Comparison of ENCODE assay signal across 15 cellular contexts in the genomic region with DNA sequence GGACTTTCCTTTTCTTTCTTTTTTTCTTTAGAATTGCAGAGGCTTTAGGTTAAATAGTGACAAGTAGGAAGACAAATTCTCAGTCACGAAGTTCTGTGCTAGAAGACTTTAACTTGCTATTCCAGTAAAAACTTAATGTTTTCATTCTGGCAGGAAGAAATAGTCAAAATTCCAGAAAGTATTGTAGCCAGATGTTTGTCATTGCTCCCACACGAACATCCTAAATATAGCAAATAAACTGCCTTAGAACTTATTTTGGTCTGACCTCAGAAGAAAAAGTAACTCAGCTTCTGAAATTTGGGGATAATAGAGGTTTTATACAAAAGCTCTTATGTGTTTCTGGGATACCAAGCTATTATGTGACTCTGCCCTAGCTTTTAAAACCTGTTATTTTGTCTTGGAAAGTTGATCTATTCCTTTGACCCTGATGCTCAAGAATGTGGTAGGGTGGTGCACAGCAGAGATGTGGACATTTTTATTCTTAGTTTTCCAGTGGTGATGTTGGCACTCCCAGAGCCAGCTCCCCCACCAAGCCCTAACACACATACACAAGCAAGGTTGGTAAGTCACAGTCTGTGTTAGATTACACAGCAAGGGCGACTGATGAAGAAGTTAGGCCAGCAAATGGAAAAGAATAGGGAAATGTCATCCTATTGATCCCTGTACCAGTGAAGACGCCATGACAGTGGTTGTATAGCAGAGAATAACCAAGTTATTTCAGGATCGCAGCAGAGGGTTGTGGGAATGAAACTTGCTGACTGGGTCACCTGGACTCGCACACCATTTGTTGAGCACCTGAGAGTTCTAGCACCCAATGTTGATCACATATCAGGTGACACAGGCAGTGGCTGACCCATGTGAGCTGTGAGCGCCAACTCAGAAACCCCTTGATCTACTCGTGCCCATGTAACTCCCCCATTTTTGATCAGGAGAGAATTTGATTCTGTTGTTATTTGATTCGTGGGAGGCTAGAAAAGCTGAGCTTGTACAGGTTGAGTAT. TPM values are rescaled to one million over a fixed set of nuclear protein-coding genes. Genes with fewer than 3 reads are reported as not detected.
DNase-seq lines count a peak whose midpoint lies in the region; ATAC-seq, FAIRE-seq and TF ChIP-seq lines count a peak whose summit lies in the region.
"Had no signal": no experiment of that assay in that cellular context is flagged by ENCODE, and none has a peak within 500 bp of the region (broad histone marks: within the 10 kb centered on the region; RNA-seq: fewer than 3 reads in every experiment).

No MANE protein-coding gene starts in this region.

- TF ChIP-seq POLR2A in suprapubic skin (IDR thresholded peaks at IDR 0.05) (no peak), esophagus muscularis mucosa (IDR thresholded peaks at IDR 0.05; ENCODE audit: low read depth) (no peak)

- TF ChIP-seq CTCF in astrocyte (IDR thresholded peaks at IDR 0.05; ENCODE audit: insufficient read depth, low read depth, low read length), result no peak
- no peak for TF ChIP-seq CTCF in suprapubic skin (IDR thresholded peaks at IDR 0.05)
- TF ChIP-seq CTCF in esophagus muscularis mucosa (IDR thresholded peaks at IDR 0.05), result no peak

- H3K4me1 ChIP-seq in astrocyte (ENCODE audit: insufficient read depth, low read length), result peaks cover 8% of the 10 kb centered on the region
- H3K4me1 ChIP-seq in suprapubic skin, result peaks cover 44% of the 10 kb centered on the region
- peaks cover 28 to 48% (median 38%) of the 10 kb centered on the region in 4 donors for H3K4me1 ChIP-seq in esophagus muscularis mucosa

- H2AFZ ChIP-seq in astrocyte (ENCODE audit: low read depth, low read length), result no peak overlapping the region

- H3K4me2 ChIP-seq in astrocyte (ENCODE audit: low read length), result peak overlapping the region; percentile 40

- H3K9ac ChIP-seq in astrocyte (ENCODE audit: low read length), result no peak overlapping the region

- H3K4me1 Mint-ChIP-seq in astrocyte (ENCODE audit: low read depth, unreplicated experiment), result peaks cover 18% of the 10 kb centered on the region
- no peaks in the 10 kb centered on the region for H3K4me1 Mint-ChIP-seq in activated T-helper 17 cell treated with anti-CD3 and anti-CD28 coated beads, Interleukin-2, amount 50 U/mL, for 72 hours

- H3K27ac ChIP-seq in astrocyte (ENCODE audit: low read depth, low read length) (peak overlapping the region; percentile 8), suprapubic skin (peak overlapping the region; percentile 55), esophagus muscularis mucosa (replicated peaks in 1 of 4) (peak overlapping the region in 2 of 4 donors; percentile 12 to 42)

- no peak for FAIRE-seq in astrocyte (lab: Jason Lieb, UNC)
- FAIRE-seq: pancreas had no signal

- WGBS in suprapubic skin, result 75% methylated on average over 9 of the region's 9 CpGs
- 74% methylated on average over 7 of the region's 9 CpGs for WGBS in esophagus muscularis mucosa

- H3K4me3 ChIP-seq in astrocyte (ENCODE audit: insufficient read depth, low read depth, low read length), result no peak overlapping the region
- H3K4me3 ChIP-seq in suprapubic skin, result no peak overlapping the region
- H3K4me3 ChIP-seq in esophagus muscularis mucosa, result no peak overlapping the region
- H3K4me3 ChIP-seq: pancreas had no signal

- intact Hi-C loops in esophagus muscularis mucosa (cut with DNase I), result no loop called here

- no peak for ATAC-seq in GM18498 (IDR thresholded peaks at IDR 0.05; ENCODE audit: unreplicated experiment)
- no peak for ATAC-seq in activated T-helper 17 cell treated with anti-CD3 and anti-CD28 coated beads, Interleukin-2, amount 50 U/mL, for 72 hours (replicated peaks)
- ATAC-seq: Panc1, pancreas had no signal

- H4K20me1 ChIP-seq in astrocyte (ENCODE audit: insufficient read depth, low read length), result peaks cover 65% of the 10 kb centered on the region

- no peaks in the 10 kb centered on the region for H3K27me3 ChIP-seq in astrocyte (ENCODE audit: insufficient read depth, low read length)
- no peaks in the 10 kb centered on the region for H3K27me3 ChIP-seq in suprapubic skin
- no peaks in the 10 kb centered on the region for H3K27me3 ChIP-seq in esophagus muscularis mucosa
- H3K27me3 ChIP-seq: pancreas had no signal

- peak overlapping the region; percentile 28 for H3K27ac Mint-ChIP-seq in astrocyte (ENCODE audit: unreplicated experiment)
- no peak overlapping the region for H3K27ac Mint-ChIP-seq in activated T-helper 17 cell treated with anti-CD3 and anti-CD28 coated beads, Interleukin-2, amount 50 U/mL, for 72 hours
- H3K27ac Mint-ChIP-seq: activated T-cell treated with anti-CD3 and anti-CD28 coated beads, Interleukin-2, amount 50 U/mL, for 24 hours had no signal

- no peak for TF ChIP-seq EP300 in suprapubic skin (IDR thresholded peaks at IDR 0.05)
- TF ChIP-seq EP300 in esophagus muscularis mucosa (IDR thresholded peaks at IDR 0.05), result no peak

- H3K27me3 Mint-ChIP-seq in astrocyte (ENCODE audit: low read depth, unreplicated experiment), result no peaks in the 10 kb centered on the region
- H3K27me3 Mint-ChIP-seq in activated T-helper 17 cell treated with anti-CD3 and anti-CD28 coated beads, Interleukin-2, amount 50 U/mL, for 72 hours, result no peaks in the 10 kb centered on the region
- H3K27me3 Mint-ChIP-seq: activated T-cell treated with anti-CD3 and anti-CD28 coated beads, Interleukin-2, amount 50 U/mL, for 24 hours had no signal

- no peaks in the 10 kb centered on the region for H3K9me3 ChIP-seq in astrocyte (ENCODE audit: insufficient read depth, low read depth, low read length)
- H3K9me3 ChIP-seq in suprapubic skin, result no peaks in the 10 kb centered on the region
- H3K9me3 ChIP-seq in esophagus muscularis mucosa, result no peaks in the 10 kb centered on the region
- H3K9me3 ChIP-seq: pancreas had no signal

- H3K36me3 ChIP-seq in astrocyte (ENCODE audit: insufficient read depth, low read length), result no peaks in the 10 kb centered on the region
- H3K36me3 ChIP-seq in suprapubic skin, result peaks cover 11% of the 10 kb centered on the region
- H3K36me3 ChIP-seq in esophagus muscularis mucosa, result peaks cover 0 to 19% (median 9%) of the 10 kb centered on the region in 4 donors
- H3K36me3 ChIP-seq: pancreas had no signal

- no peaks in the 10 kb centered on the region for H3K9me3 Mint-ChIP-seq in astrocyte (ENCODE audit: unreplicated experiment)
- H3K9me3 Mint-ChIP-seq in activated T-helper 17 cell treated with anti-CD3 and anti-CD28 coated beads, Interleukin-2, amount 50 U/mL, for 72 hours, result no peaks in the 10 kb centered on the region
- H3K9me3 Mint-ChIP-seq: activated T-cell treated with anti-CD3 and anti-CD28 coated beads, Interleukin-2, amount 50 U/mL, for 24 hours had no signal

- DNase-seq in GM03348 (ENCODE audit: low spot score), result peak; percentile 66
- peak; percentile 29 for DNase-seq in astrocyte (ENCODE audit: low read depth)
- peak; percentile 24 for DNase-seq in left kidney (ENCODE audit: low read depth, low spot score)
- no peak for DNase-seq in suprapubic skin (ENCODE audit: low spot score in 2 of 2)
- no peak for DNase-seq in ureter (ENCODE audit: low spot score)
- no peak for DNase-seq in esophagus muscularis mucosa (ENCODE audit: extremely low spot score)
- DNase-seq: activated CD4-positive, alpha-beta T cell treated with anti-CD3 and anti-CD28 coated beads for 48 hours; activated T-cell treated with anti-CD3 and anti-CD28 coated beads, Interleukin-2, amount 50 U/mL, for 24 hours; NCI-H1092; NCI-H345; pancreas; T-helper 2 cell had no signal

- H3K4me3 Mint-ChIP-seq in astrocyte (ENCODE audit: unreplicated experiment), result no peak overlapping the region
- H3K4me3 Mint-ChIP-seq in activated T-helper 17 cell treated with anti-CD3 and anti-CD28 coated beads, Interleukin-2, amount 50 U/mL, for 72 hours, result no peak overlapping the region
- H3K4me3 Mint-ChIP-seq: activated T-cell treated with anti-CD3 and anti-CD28 coated beads, Interleukin-2, amount 50 U/mL, for 24 hours had no signal

- peaks cover 51% of the 10 kb centered on the region for H3K79me2 ChIP-seq in astrocyte (ENCODE audit: insufficient read depth, low read length)

- H3K36me3 Mint-ChIP-seq in astrocyte (ENCODE audit: low read depth, unreplicated experiment), result peaks cover 17% of the 10 kb centered on the region
- H3K36me3 Mint-ChIP-seq in activated T-helper 17 cell treated with anti-CD3 and anti-CD28 coated beads, Interleukin-2, amount 50 U/mL, for 72 hours (ENCODE audit: low read depth), result peaks cover 53% of the 10 kb centered on the region

RNA-seq across cellular contexts. Expression of a gene that starts 23.7 kb away (rescaled TPM):
- total RNA-seq in astrocyte (60.8 and 65.0 TPM in 2 replicates), suprapubic skin (100 to 1,000 TPM in 2 of 4 donors, 10 to 100 TPM in 2; 70.0 to 185 (median 95.5) TPM), ureter (120 TPM), esophagus muscularis mucosa (10 to 100 TPM; 26.8 to 37.9 (median 30.2) TPM)
- total RNA-seq in activated T-helper 17 cell treated with anti-CD3 and anti-CD28 coated beads, Interleukin-2, amount 50 U/mL, for 72 hours, result 10 to 100 TPM; 26.1 to 33.1 TPM

Comparison
In these comparisons a context has a peak if more than half of its experiments do, and no peak if none do; other contexts are left out.
1. DNase-seq: peak in GM03348 (single experiment), astrocyte (single experiment) and left kidney (single experiment); none in suprapubic skin (0 of 2), ureter (single experiment) and esophagus muscularis mucosa (single experiment).